Comparison of ENCODE assay signal across 8 cellular contexts in genomic region chr15:92901053-92901761, GRCh38. TPM values are rescaled to one million over a fixed set of nuclear protein-coding genes. Genes with fewer than 3 reads are reported as not detected.
DNase-seq lines count a peak whose midpoint lies in the region; TF ChIP-seq lines count a peak whose summit lies in the region.

No MANE protein-coding gene starts in this region.

- H3K9me2 ChIP-seq in hepatocyte (replicated peaks; ENCODE audit: insufficient read depth), result no peaks in the 10 kb centered on the region

- TF ChIP-seq CTCF in WI38 (IDR thresholded peaks at IDR 0.05; ENCODE audit: low read depth, low read length), result no peak
- no peak for TF ChIP-seq CTCF in hepatocyte (IDR thresholded peaks at IDR 0.05; ENCODE audit: poor library complexity)
- TF ChIP-seq CTCF in spleen (IDR thresholded peaks at IDR 0.05 in 8 of 11, conservative IDR thresholded peaks at IDR 0.05 in 3 of 11), result no peak

- CTCF ChIA-PET in activated CD4-positive, alpha-beta T cell treated with anti-CD3 and anti-CD28 coated beads, Interleukin-2, amount 10 ng/mL, durations not matched to agents 7 days and 5 days (lab: Charles Lee), result interaction anchor here (1.6 to 3.0 kb wide), 4 partner anchors 12 to 92 kb away, joined by 9 to 38 read pairs (median 18); no protein-coding TSS in a partner anchor

- peaks cover 12% of the 10 kb centered on the region for H3K9me3 Mint-ChIP-seq in activated CD4-positive, alpha-beta T cell treated with anti-CD3 and anti-CD28 coated beads, Interleukin-2, amount 10 ng/mL, durations not matched to agents 7 days and 5 days

- peaks cover 58% of the 10 kb centered on the region for H3K4me1 Mint-ChIP-seq in activated CD4-positive, alpha-beta T cell treated with anti-CD3 and anti-CD28 coated beads, Interleukin-2, amount 10 ng/mL, durations not matched to agents 7 days and 5 days

- H3K9me3 ChIP-seq in hepatocyte (ENCODE audit: low read depth) (no peaks in the 10 kb centered on the region), spleen (no peaks in the 10 kb centered on the region)

- WGBS in hepatocyte (ENCODE audit: low lambda C conversion rate, missing lambda C conversion rate), result 5% methylated on average over 9 of the region's 9 CpGs
- 0 to 1% (median 1%) methylated on average over 9 of the region's 9 CpGs for WGBS in spleen, 5 donors

- peak overlapping the region; percentile 92 for H3K4me3 ChIP-seq in WI38 (ENCODE audit: low read depth, low read length)
- H3K4me3 ChIP-seq in hepatocyte, result peak overlapping the region; percentile 50
- peak overlapping the region; percentile 58 to 83 (median 62) for H3K4me3 ChIP-seq in spleen

- TF ChIP-seq POLR2A in spleen (IDR thresholded peaks at IDR 0.05), result no peak

- H3K4me2 ChIP-seq in hepatocyte, result peak overlapping the region; percentile 78

- H3K27me3 ChIP-seq in hepatocyte, result no peaks in the 10 kb centered on the region
- no peaks in the 10 kb centered on the region for H3K27me3 ChIP-seq in spleen (replicated peaks in 1 of 7)

- H3K27ac ChIP-seq in hepatocyte (peak overlapping the region; percentile 99), spleen (peak overlapping the region; percentile 95 to 99 (median 98))

- H3K27me3 Mint-ChIP-seq in activated CD4-positive, alpha-beta T cell treated with anti-CD3 and anti-CD28 coated beads, Interleukin-2, amount 10 ng/mL, durations not matched to agents 7 days and 5 days, result no peaks in the 10 kb centered on the region

- H2AFZ ChIP-seq in hepatocyte, result no peak overlapping the region

- H3K36me3 ChIP-seq in hepatocyte (replicated peaks; ENCODE audit: insufficient read depth, low read depth) (no peaks in the 10 kb centered on the region), spleen (peaks cover 0 to 36% (median 18%) of the 10 kb centered on the region in 6 donors)

- DNase-seq in activated CD4-positive, alpha-beta T cell treated with anti-CD3 and anti-CD28 coated beads, Interleukin-2, amount 10 ng/mL, durations not matched to agents 7 days and 5 days, result no peak
- DNase-seq in activated CD4-positive, alpha-beta T cell treated with anti-CD3 and anti-CD28 coated beads for 48 hours, result no peak
- DNase-seq in hepatocyte (ENCODE audit: low spot score) (no peak), spleen (no peak), NCI-H2227 treated with DMSO at 0.1 percent for 48 hours (lab: John Stamatoyannopoulos, UW) (no peak)
- no peak for DNase-seq in stimulated activated CD8-positive, alpha-beta memory T cell treated with anti-CD3 and anti-CD28 coated beads, Interleukin-4, amount 100 ng/mL, for 48 hours
- no peak for DNase-seq in activated CD4-positive, CD25-positive, alpha-beta regulatory T cell treated with anti-CD3 and anti-CD28 coated beads, Interleukin-2, amount 50 U/mL, for 72 hours

- peaks cover 76% of the 10 kb centered on the region for H3K36me3 Mint-ChIP-seq in activated CD4-positive, alpha-beta T cell treated with anti-CD3 and anti-CD28 coated beads, Interleukin-2, amount 10 ng/mL, durations not matched to agents 7 days and 5 days (ENCODE audit: low read depth)

- H3K4me1 ChIP-seq in hepatocyte (ENCODE audit: insufficient read depth) (peaks cover 13% of the 10 kb centered on the region), spleen (peaks cover 26 to 85% (median 70%) of the 10 kb centered on the region in 6 donors)

- peak overlapping the region; percentile 80 for H3K4me3 Mint-ChIP-seq in activated CD4-positive, alpha-beta T cell treated with anti-CD3 and anti-CD28 coated beads, Interleukin-2, amount 10 ng/mL, durations not matched to agents 7 days and 5 days

- peaks cover 90% of the 10 kb centered on the region for H3K79me2 ChIP-seq in hepatocyte

- H3K27ac Mint-ChIP-seq in activated CD4-positive, alpha-beta T cell treated with anti-CD3 and anti-CD28 coated beads, Interleukin-2, amount 10 ng/mL, durations not matched to agents 7 days and 5 days, result peak overlapping the region; percentile 100

- peaks cover 14% of the 10 kb centered on the region for H4K20me1 ChIP-seq in hepatocyte (ENCODE audit: insufficient read depth, poor library complexity, severe bottlenecking)

- intact Hi-C loops in spleen (cut with DNase I; ENCODE audit: low total_unique reads), result no loop called here

- POLR2A ChIA-PET in activated CD4-positive, alpha-beta T cell treated with anti-CD3 and anti-CD28 coated beads, Interleukin-2, amount 10 ng/mL, durations not matched to agents 7 days and 5 days (lab: Charles Lee), result interaction anchor here (0.8 to 4.9 kb wide), 6 partner anchors 11 to 90 kb away, joined by 3 to 56 read pairs (median 6); no protein-coding TSS in a partner anchor

RNA-seq across cellular contexts. Expression of gene CHD2, which starts 1.1 kb away (rescaled TPM):
- 100 to 1,000 TPM; 129 to 148 TPM for total RNA-seq in activated CD4-positive, alpha-beta T cell treated with anti-CD3 and anti-CD28 coated beads, Interleukin-2, amount 10 ng/mL, durations not matched to agents 7 days and 5 days
- total RNA-seq in hepatocyte, result 101 and 133 TPM in 2 replicates
- polyA plus RNA-seq in hepatocyte, result 49.3 and 68.3 TPM in 2 replicates
- 100 to 1,000 TPM; 160 to 232 (median 204) TPM for total RNA-seq in spleen
- 10 to 100 TPM; 37.3 to 44.0 (median 43.2) TPM for polyA plus RNA-seq in spleen
